26 cellular contexts compared by ENCODE assay signal in genomic region chr4:90992213-90992612, GRCh38.
"Had no signal": no experiment of that assay in that cellular context is flagged by ENCODE, and none has a peak within 500 bp of the region (broad histone marks: within the 10 kb centered on the region; RNA-seq: fewer than 3 reads in every experiment).

No MANE protein-coding gene starts in this region.

- H3K4me3 ChIP-seq: stomach, suprapubic skin, testis, thoracic aorta, thyroid gland, tibial artery, tibial nerve, transverse colon, upper lobe of left lung, upper lobe of right lung, uterus, vagina had no signal

- H3K27me3 ChIP-seq: stomach, suprapubic skin, testis, thyroid gland, tibial artery, tibial nerve, transverse colon, upper lobe of left lung, upper lobe of right lung, uterus, vagina had no signal

- H3K36me3 ChIP-seq: stomach, suprapubic skin, thoracic aorta, thyroid gland, tibial artery, tibial nerve, transverse colon, upper lobe of left lung, upper lobe of right lung, uterus, vagina had no signal

- H3K4me1 ChIP-seq: stomach, suprapubic skin, testis, thyroid gland, tibial artery, tibial nerve, transverse colon, upper lobe of left lung, upper lobe of right lung, uterus, vagina had no signal

- DNase-seq: stimulated activated CD4-positive, alpha-beta T cell treated with anti-CD3 and anti-CD28 coated beads, Interleukin-2, amount 100 ng/mL, for 48 hours; stimulated activated CD4-positive, alpha-beta T cell treated with anti-CD3 and anti-CD28 coated beads, Interleukin-4, amount 100 ng/mL, for 1 hour; stimulated activated CD4-positive, alpha-beta T cell treated with anti-CD3 and anti-CD28 coated beads, Interleukin-4, amount 100 ng/mL, for 24 hours; stimulated activated CD4-positive, alpha-beta T cell treated with anti-CD3 and anti-CD28 coated beads, Interleukin-4, amount 100 ng/mL, for 4 hours; stimulated activated CD8-positive, alpha-beta memory T cell treated with anti-CD3 and anti-CD28 coated beads, Interleukin-4, amount 100 ng/mL, for 48 hours; stimulated activated naive B cell treated with anti-CD40 and anti-IgM and Interleukin-4, amounts not matched to agents 10 μg/mL and 1 μg/mL and 100 μg/mL, for 72 hours; stimulated activated naive CD4-positive, alpha-beta T cell; stimulated activated naive CD4-positive, alpha-beta T cell treated with Interleukin-2 at 50 U/mL for 16 hours; stimulated activated naive CD8-positive, alpha-beta T cell treated with anti-CD3 and anti-CD28 coated beads, Interleukin-15, amount 100 ng/mL, for 72 hours; stimulated activated naive CD8-positive, alpha-beta T cell treated with anti-CD3 and anti-CD28 coated beads, Interleukin-15, Interleukin-2, amounts not matched to agents 100 U/mL and 50 U/mL, for 24 hours; stomach; substantia nigra; testis; thyroid gland; tibial artery; transverse colon; trophoblast cell; upper lobe of left lung; upper lobe of right lung; uterus had no signal

- H3K9me3 ChIP-seq: stomach, suprapubic skin, testis, thoracic aorta, thyroid gland, tibial artery, tibial nerve, transverse colon, upper lobe of left lung, upper lobe of right lung, uterus, vagina had no signal

- H3K27ac ChIP-seq: stomach, suprapubic skin, testis, thoracic aorta, thyroid gland, tibial artery, tibial nerve, transverse colon, upper lobe of left lung, upper lobe of right lung, uterus, vagina had no signal

- ATAC-seq: stimulated activated effector memory CD8-positive, alpha-beta T cell treated with anti-CD3 and anti-CD28 coated beads, Interleukin-12 subunit alpha, Interleukin-12 subunit beta, amount 100 ng/mL, for 72 hours; stimulated activated memory B cell treated with anti-CD40 and anti-IgM and Interleukin-4, amounts not matched to agents 10 μg/mL and 1 μg/mL and 100 μg/mL, for 72 hours; stimulated activated naive B cell treated with anti-CD40 and anti-IgM and Interleukin-4, amounts not matched to agents 10 μg/mL and 1 μg/mL and 100 μg/mL, for 72 hours; stimulated activated naive CD8-positive, alpha-beta T cell treated with anti-CD3 and anti-CD28 coated beads, Interleukin-15, amount 100 ng/mL, for 72 hours; stimulated activated naive CD8-positive, alpha-beta T cell treated with anti-CD3 and anti-CD28 coated beads, Interleukin-15, Interleukin-2, amounts not matched to agents 100 U/mL and 50 U/mL, for 24 hours; upper lobe of right lung had no signal
